Comparison of ENCODE assay signal across 1 cellular context in the genomic region with DNA sequence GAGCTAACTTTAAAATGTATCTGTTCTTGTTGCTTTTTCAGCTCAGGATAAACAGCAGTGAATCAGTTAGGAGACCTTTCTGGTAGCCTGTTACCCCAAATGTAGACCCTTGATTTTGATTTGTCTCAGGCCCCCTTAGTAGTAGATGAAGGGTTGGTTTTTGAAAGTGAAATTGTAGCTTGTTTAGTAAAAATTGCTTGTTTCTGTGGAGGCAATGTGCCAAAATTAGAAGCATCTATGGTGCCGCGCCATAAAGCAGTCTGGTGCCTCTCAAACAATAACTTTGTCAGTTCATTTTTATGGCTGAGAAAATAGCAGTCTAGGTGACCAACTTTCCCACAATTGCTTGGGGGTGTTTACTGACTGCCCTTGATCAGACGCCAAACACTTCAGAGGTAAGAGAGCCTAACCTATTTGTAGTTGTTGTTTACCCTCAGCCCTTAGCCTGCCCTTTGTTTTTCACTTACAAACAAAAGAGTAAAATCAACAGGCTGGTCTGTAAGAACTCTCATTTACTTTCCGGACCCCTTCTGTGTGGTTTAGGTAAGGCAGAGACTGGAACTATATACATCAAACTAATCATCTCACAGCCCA.
TF ChIP-seq lines count a peak whose summit lies in the region.

No MANE protein-coding gene starts in this region.

TF ChIP-seq in GM23338, 12 proteins besides CTCF, POLR2A, EP300 and RAD21 (continued from another document):
- TF ChIP-seq NANOG (IDR thresholded peaks at IDR 0.05; ENCODE audit: borderline replicate concordance) (no peak), ZNF331 (CRISPR knock-in tag; IDR thresholded peaks at IDR 0.05; ENCODE audit: low read depth) (no peak), JUNB (IDR thresholded peaks at IDR 0.05; ENCODE audit: unreplicated experiment) (no peak), POLR2AphosphoS5 (IDR thresholded peaks at IDR 0.05; ENCODE audit: low read depth) (no peak)
- TF ChIP-seq, protein P1, sequence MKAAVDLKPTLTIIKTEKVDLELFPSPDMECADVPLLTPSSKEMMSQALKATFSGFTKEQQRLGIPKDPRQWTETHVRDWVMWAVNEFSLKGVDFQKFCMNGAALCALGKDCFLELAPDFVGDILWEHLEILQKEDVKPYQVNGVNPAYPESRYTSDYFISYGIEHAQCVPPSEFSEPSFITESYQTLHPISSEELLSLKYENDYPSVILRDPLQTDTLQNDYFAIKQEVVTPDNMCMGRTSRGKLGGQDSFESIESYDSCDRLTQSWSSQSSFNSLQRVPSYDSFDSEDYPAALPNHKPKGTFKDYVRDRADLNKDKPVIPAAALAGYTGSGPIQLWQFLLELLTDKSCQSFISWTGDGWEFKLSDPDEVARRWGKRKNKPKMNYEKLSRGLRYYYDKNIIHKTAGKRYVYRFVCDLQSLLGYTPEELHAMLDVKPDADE (IDR thresholded peaks at IDR 0.05), result no peak
- TF ChIP-seq, protein P2, sequence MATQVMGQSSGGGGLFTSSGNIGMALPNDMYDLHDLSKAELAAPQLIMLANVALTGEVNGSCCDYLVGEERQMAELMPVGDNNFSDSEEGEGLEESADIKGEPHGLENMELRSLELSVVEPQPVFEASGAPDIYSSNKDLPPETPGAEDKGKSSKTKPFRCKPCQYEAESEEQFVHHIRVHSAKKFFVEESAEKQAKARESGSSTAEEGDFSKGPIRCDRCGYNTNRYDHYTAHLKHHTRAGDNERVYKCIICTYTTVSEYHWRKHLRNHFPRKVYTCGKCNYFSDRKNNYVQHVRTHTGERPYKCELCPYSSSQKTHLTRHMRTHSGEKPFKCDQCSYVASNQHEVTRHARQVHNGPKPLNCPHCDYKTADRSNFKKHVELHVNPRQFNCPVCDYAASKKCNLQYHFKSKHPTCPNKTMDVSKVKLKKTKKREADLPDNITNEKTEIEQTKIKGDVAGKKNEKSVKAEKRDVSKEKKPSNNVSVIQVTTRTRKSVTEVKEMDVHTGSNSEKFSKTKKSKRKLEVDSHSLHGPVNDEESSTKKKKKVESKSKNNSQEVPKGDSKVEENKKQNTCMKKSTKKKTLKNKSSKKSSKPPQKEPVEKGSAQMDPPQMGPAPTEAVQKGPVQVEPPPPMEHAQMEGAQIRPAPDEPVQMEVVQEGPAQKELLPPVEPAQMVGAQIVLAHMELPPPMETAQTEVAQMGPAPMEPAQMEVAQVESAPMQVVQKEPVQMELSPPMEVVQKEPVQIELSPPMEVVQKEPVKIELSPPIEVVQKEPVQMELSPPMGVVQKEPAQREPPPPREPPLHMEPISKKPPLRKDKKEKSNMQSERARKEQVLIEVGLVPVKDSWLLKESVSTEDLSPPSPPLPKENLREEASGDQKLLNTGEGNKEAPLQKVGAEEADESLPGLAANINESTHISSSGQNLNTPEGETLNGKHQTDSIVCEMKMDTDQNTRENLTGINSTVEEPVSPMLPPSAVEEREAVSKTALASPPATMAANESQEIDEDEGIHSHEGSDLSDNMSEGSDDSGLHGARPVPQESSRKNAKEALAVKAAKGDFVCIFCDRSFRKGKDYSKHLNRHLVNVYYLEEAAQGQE (IDR thresholded peaks at IDR 0.05; ENCODE audit: unreplicated experiment), result no peak
